Comparison of ENCODE assay signal across 23 cellular contexts in the genomic region with DNA sequence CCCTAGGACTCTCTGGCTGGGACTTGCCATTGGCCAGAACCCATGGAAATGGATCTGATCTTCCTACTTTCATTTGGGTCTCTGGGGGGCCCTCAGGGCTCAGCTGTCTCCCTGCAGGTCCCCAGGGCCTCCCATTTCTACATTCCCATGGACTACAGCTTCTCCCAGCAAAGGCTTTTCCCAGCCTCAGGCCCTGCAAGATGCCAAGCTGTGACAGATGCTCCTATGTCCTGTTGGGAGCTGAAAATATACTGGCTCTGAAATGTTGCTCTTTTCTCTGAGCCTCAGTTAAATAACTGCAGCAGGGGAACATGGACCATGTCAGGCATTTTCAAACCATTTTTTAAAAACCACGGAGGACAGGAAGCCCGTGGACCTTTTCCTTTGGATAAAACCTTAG.
"Had no signal": no experiment of that assay in that cellular context is flagged by ENCODE, and none has a peak within 500 bp of the region (broad histone marks: within the 10 kb centered on the region; RNA-seq: fewer than 3 reads in every experiment).

No MANE protein-coding gene starts in this region.

- H3K9me3 Mint-ChIP-seq: activated CD4-positive, alpha-beta T cell treated with anti-CD3 and anti-CD28 coated beads, Interleukin-2, amount 10 ng/mL, durations not matched to agents 24 days and 14 days; activated naive CD4-positive, alpha-beta T cell treated with anti-CD3 and anti-CD28 coated beads for 36 hours; activated naive CD8-positive, alpha-beta T cell treated with anti-CD3 and anti-CD28 coated beads, Interleukin-2, amount 50 U/mL, for 24 hours; activated T-cell treated with anti-CD3 and anti-CD28 coated beads, Interleukin-2, amount 50 U/mL, for 24 hours; T-helper 1 cell treated with Interleukin-12 subunit alpha and Interleukin-12 subunit beta and Interleukin-4 antibody, amounts not matched to agents 30 μg/mL and 1 μg/mL, for 36 hours; T-helper 2 cell treated with Interferon-gamma antibody and Interleukin-4, amounts not matched to agents 5 μg/mL and 100 μg/mL, for 36 hours had no signal

- H3K27ac Mint-ChIP-seq: activated CD4-positive, alpha-beta T cell treated with anti-CD3 and anti-CD28 coated beads, Interleukin-2, amount 10 ng/mL, durations not matched to agents 24 days and 14 days; activated CD8-positive, alpha-beta T cell treated with anti-CD3 and anti-CD28 coated beads, Interleukin-2, amount 10 ng/mL, durations not matched to agents 7 days and 5 days; activated naive CD4-positive, alpha-beta T cell treated with anti-CD3 and anti-CD28 coated beads for 36 hours; activated naive CD4-positive, alpha-beta T cell treated with anti-CD3 and anti-CD28 coated beads, Interleukin-2, amount 50 U/mL, for 72 hours; activated naive CD8-positive, alpha-beta T cell treated with anti-CD3 and anti-CD28 coated beads, Interleukin-2, amount 50 U/mL, for 24 hours; activated T-cell treated with anti-CD3 and anti-CD28 coated beads, Interleukin-2, amount 50 U/mL, for 24 hours; T-helper 1 cell treated with Interleukin-12 subunit alpha and Interleukin-12 subunit beta and Interleukin-4 antibody, amounts not matched to agents 30 μg/mL and 1 μg/mL, for 36 hours; T-helper 2 cell treated with Interferon-gamma antibody and Interleukin-4, amounts not matched to agents 5 μg/mL and 100 μg/mL, for 36 hours had no signal

- ATAC-seq: activated CD8-positive, alpha-beta T cell treated with anti-CD3 and anti-CD28 coated beads, Interleukin-2, amount 10 ng/mL, durations not matched to agents 7 days and 5 days; activated naive CD4-positive, alpha-beta T cell treated with anti-CD3 and anti-CD28 coated beads, Interleukin-2, amount 50 U/mL, for 72 hours; activated naive CD8-positive, alpha-beta T cell treated with anti-CD3 and anti-CD28 coated beads, Interleukin-2, amount 50 U/mL, for 24 hours; K562; Panc1 had no signal

- H3K36me3 Mint-ChIP-seq: activated naive CD4-positive, alpha-beta T cell treated with anti-CD3 and anti-CD28 coated beads, Interleukin-2, amount 50 U/mL, for 72 hours had no signal

- H3K4me3 Mint-ChIP-seq: activated CD4-positive, alpha-beta T cell treated with anti-CD3 and anti-CD28 coated beads, Interleukin-2, amount 10 ng/mL, durations not matched to agents 24 days and 14 days; activated CD8-positive, alpha-beta T cell treated with anti-CD3 and anti-CD28 coated beads, Interleukin-2, amount 10 ng/mL, durations not matched to agents 7 days and 5 days; activated naive CD4-positive, alpha-beta T cell treated with anti-CD3 and anti-CD28 coated beads for 36 hours; activated naive CD8-positive, alpha-beta T cell treated with anti-CD3 and anti-CD28 coated beads, Interleukin-2, amount 50 U/mL, for 24 hours; activated T-cell treated with anti-CD3 and anti-CD28 coated beads, Interleukin-2, amount 50 U/mL, for 24 hours; T-helper 1 cell treated with Interleukin-12 subunit alpha and Interleukin-12 subunit beta and Interleukin-4 antibody, amounts not matched to agents 30 μg/mL and 1 μg/mL, for 36 hours; T-helper 2 cell treated with Interferon-gamma antibody and Interleukin-4, amounts not matched to agents 5 μg/mL and 100 μg/mL, for 36 hours had no signal

- DNase-seq: activated CD4-positive, alpha-beta T cell treated with anti-CD3 and anti-CD28 coated beads, Interleukin-2, amount 10 ng/mL, durations not matched to agents 24 days and 14 days; activated CD4-positive, alpha-beta T cell treated with anti-CD3 and anti-CD28 coated beads, Interleukin-2, amount 50 U/mL, for 48 hours; activated CD8-positive, alpha-beta T cell treated with anti-CD3 and anti-CD28 coated beads, Interleukin-2, amount 10 ng/mL, durations not matched to agents 7 days and 5 days; activated gamma-delta T cell treated with Interleukin-2 at 50 U/mL for 16 hours; activated naive CD4-positive, alpha-beta T cell treated with anti-CD3 and anti-CD28 coated beads for 36 hours; activated naive CD8-positive, alpha-beta T cell treated with anti-CD3 and anti-CD28 coated beads, Interleukin-2, amount 50 U/mL, for 24 hours; activated T-cell treated with anti-CD3 and anti-CD28 coated beads, Interleukin-2, amount 50 U/mL, for 24 hours; aorta; brain microvascular endothelial cell; central memory CD4-positive, alpha-beta T cell; NCI-H1092 treated with DMSO at 0.1 percent for 48 hours; NCI-H1417; NCI-H2029; NCI-H345; NCI-H524 treated with DMSO at 0.1 percent for 48 hours; SHP77 treated with DMSO at 0.1 percent for 48 hours; SK-N-SH had no signal

- H3K4me1 Mint-ChIP-seq: activated CD4-positive, alpha-beta T cell treated with anti-CD3 and anti-CD28 coated beads, Interleukin-2, amount 10 ng/mL, durations not matched to agents 24 days and 14 days; activated naive CD8-positive, alpha-beta T cell treated with anti-CD3 and anti-CD28 coated beads, Interleukin-2, amount 50 U/mL, for 24 hours had no signal

- H3K27ac ChIP-seq: brain microvascular endothelial cell, SJSA1 had no signal

- H3K27me3 Mint-ChIP-seq: activated CD4-positive, alpha-beta T cell treated with anti-CD3 and anti-CD28 coated beads, Interleukin-2, amount 10 ng/mL, durations not matched to agents 24 days and 14 days had no signal
